16 cellular contexts compared by ENCODE assay signal in genomic region chr16:66416136-66416535, GRCh38. TPM values are rescaled to one million over a fixed set of nuclear protein-coding genes. Genes with fewer than 3 reads are reported as not detected.
DNase-seq lines count a peak whose midpoint lies in the region; ATAC-seq, FAIRE-seq and TF ChIP-seq lines count a peak whose summit lies in the region.
"Had no signal": no experiment of that assay in that cellular context is flagged by ENCODE, and none has a peak within 500 bp of the region (broad histone marks: within the 10 kb centered on the region; RNA-seq: fewer than 3 reads in every experiment).

No MANE protein-coding gene starts in this region.

- ATAC-seq in HG02623 (IDR thresholded peaks at IDR 0.05; ENCODE audit: unreplicated experiment) (no peak), omental fat pad (ENCODE audit: low FRiP score) (no peak)
- ATAC-seq: CD8-positive, alpha-beta T cell; Panc1 had no signal

- H3K56ac ChIP-seq in H1 (replicated peaks; ENCODE audit: insufficient read length, low read depth, low read length), result no peak overlapping the region

- H2BK12ac ChIP-seq in H1 (ENCODE audit: low read depth, low read length), result no peak overlapping the region
- no peak overlapping the region for H2BK12ac ChIP-seq in neuronal stem cell (ENCODE audit: low read length)

- H3K9me3 ChIP-seq in PC-9 (ENCODE audit: insufficient read depth, low read depth) (no peaks in the 10 kb centered on the region; the same call in 1 of the 2 replicates), H1 (ENCODE audit: insufficient read depth in 2 of 2, low read depth in 1 of 2, low read length in 1 of 2) (no peaks in the 10 kb centered on the region), neuronal stem cell (replicated peaks in 1 of 2; ENCODE audit: control insufficient read depth in 2 of 2, insufficient read depth in 1 of 2, low read depth in 1 of 2, low read length in 2 of 2) (peaks cover 0 to 13% of the 10 kb centered on the region in 2 donors)
- H3K9me3 ChIP-seq: BE2C had no signal

- POLR2A ChIA-PET in PC-9 (lab: Charles Lee; ENCODE audit: unreplicated experiment), result no interaction called here
- POLR2A ChIA-PET in H1 (lab: Charles Lee; ENCODE audit: partially characterized antibody), result no interaction called here

- TF ChIP-seq EP300 in H1 (IDR thresholded peaks at IDR 0.05; ENCODE audit: borderline replicate concordance in 1 of 2, low read depth in 2 of 2, low read length in 2 of 2), result no peak

- TF ChIP-seq RAD21 in H1 (IDR thresholded peaks at IDR 0.05 in 1 of 2, conservative IDR thresholded peaks at IDR 0.05 in 1 of 2; ENCODE audit: low read depth in 2 of 2, low read length in 2 of 2), result no peak

- intact Hi-C loops in PC-9 (cut with micrococcal nuclease; ENCODE audit: unreplicated experiment), result no loop called here

- WGBS in H1 (ENCODE audit: extremely low coverage in 1 of 2, insufficient coverage in 1 of 2, insufficient read length in 1 of 2, insufficient replicate concordance in 2 of 2, low coverage in 1 of 2, low lambda C conversion rate in 2 of 2, missing lambda C conversion rate in 1 of 2), 2 experiments, result 79% methylated on average over 1 of the region's 1 CpG; no CpG with 5 or more reads in 1 of the 2 experiments
- no CpG with 5 or more reads among the region's 1 CpG for WGBS in neuronal stem cell (ENCODE audit: extremely low coverage in 2 of 2, insufficient read length in 2 of 2, insufficient replicate concordance in 1 of 2), 2 donors

- no peaks in the 10 kb centered on the region for H3K9me2 ChIP-seq in PC-9 (ENCODE audit: insufficient read depth)

- H3K23ac ChIP-seq in H1 (ENCODE audit: insufficient read length) (no peak overlapping the region), neuronal stem cell (ENCODE audit: low read depth, low read length, poor library complexity) (no peak overlapping the region)

- TF ChIP-seq CTCF in PC-9 (conservative IDR thresholded peaks at IDR 0.05) (no peak), H1 (IDR thresholded peaks at IDR 0.05; ENCODE audit: control extremely low read depth in 1 of 3, insufficient read depth in 1 of 3, low read depth in 1 of 3, low read length in 3 of 3) (no peak), omental fat pad (IDR thresholded peaks at IDR 0.05) (no peak)

- peaks cover 19% of the 10 kb centered on the region for H3K4me1 ChIP-seq in PC-9 (replicated peaks; ENCODE audit: insufficient read depth)
- H3K4me1 ChIP-seq in H1 (replicated peaks in 1 of 4; ENCODE audit: control insufficient read depth in 3 of 4, insufficient read depth in 4 of 4, low read length in 3 of 4), result no peaks in the 10 kb centered on the region
- H3K4me1 ChIP-seq in neuronal stem cell (ENCODE audit: control insufficient read depth in 2 of 2, insufficient read depth in 1 of 2, low read depth in 1 of 2, low read length in 2 of 2), result no peaks in the 10 kb centered on the region
- H3K4me1 ChIP-seq: BE2C, HAP-1 had no signal

- DNase-seq in ELR (ENCODE audit: low read depth) (peak; percentile 70), PC-9 (peak in 1 of 2 experiments; percentile 44), H1 (ENCODE audit: low read depth in 1 of 2, low spot score in 2 of 2) (no peak), neuronal stem cell (ENCODE audit: low spot score) (no peak), omental fat pad (ENCODE audit: low spot score) (no peak), amniotic stem cell (lab: John Stamatoyannopoulos, UW) (no peak)
- DNase-seq: BE2C; CD8-positive, alpha-beta T cell; NCI-H1092 treated with DMSO at 0.1 percent for 48 hours; NCI-H1694; NCI-H748 treated with DMSO at 0.1 percent for 48 hours; SHP77 had no signal

- H3K14ac ChIP-seq in H1 (ENCODE audit: insufficient read length) (no peak overlapping the region), neuronal stem cell (ENCODE audit: low read length) (no peak overlapping the region)

- H3K4me2 ChIP-seq in PC-9 (no peak overlapping the region), H1 (ENCODE audit: insufficient read depth in 1 of 2, low read depth in 2 of 2, low read length in 2 of 2) (no peak overlapping the region), neuronal stem cell (ENCODE audit: insufficient read depth, low read length, poor library complexity, severe bottlenecking) (no peak overlapping the region)

- no peak for FAIRE-seq in H1 (lab: Jason Lieb, UNC)

- no peak overlapping the region for H3K4ac ChIP-seq in H1 (replicated peaks; ENCODE audit: insufficient read length, low read depth, low read length)
- no peak overlapping the region for H3K4ac ChIP-seq in neuronal stem cell (ENCODE audit: low read length)

- H3K27ac ChIP-seq in PC-9, result peak overlapping the region; percentile 71
- no peak overlapping the region for H3K27ac ChIP-seq in H1 (ENCODE audit: low read depth, low read length)
- no peak overlapping the region for H3K27ac ChIP-seq in neuronal stem cell (replicated peaks; ENCODE audit: low read length)

- H2BK15ac ChIP-seq in H1 (ENCODE audit: low read length) (peak overlapping the region; percentile 22; the same call in 1 of the 2 replicates), neuronal stem cell (ENCODE audit: low read length) (no peak overlapping the region)

- no peaks in the 10 kb centered on the region for H3K23me2 ChIP-seq in H1 (ENCODE audit: low read depth, low read length)

- no peak overlapping the region for H2BK5ac ChIP-seq in H1 (ENCODE audit: low read depth, low read length)
- no peak overlapping the region for H2BK5ac ChIP-seq in neuronal stem cell (ENCODE audit: low read length)

- no peak overlapping the region for H4K8ac ChIP-seq in H1 (ENCODE audit: extremely low read depth, insufficient read depth, low read length)
- no peak overlapping the region for H4K8ac ChIP-seq in neuronal stem cell (ENCODE audit: low read depth, low read length)

- CTCF ChIA-PET in PC-9 (lab: Charles Lee) (interaction anchor here (0.5 kb wide), 1 partner anchor 173 kb away, joined by 6 read pairs; no protein-coding TSS in a partner anchor), H1 (lab: Charles Lee; ENCODE audit: partially characterized antibody) (interaction anchor here (1.0 to 2.1 kb wide), 2 partner anchors 9 to 99 kb away, joined by 3 to 5 read pairs; no protein-coding TSS in a partner anchor)

- H3K79me1 ChIP-seq in H1 (ENCODE audit: low read depth, low read length) (no peaks in the 10 kb centered on the region), neuronal stem cell (ENCODE audit: low read depth, low read length) (no peaks in the 10 kb centered on the region)

- H3K4me3 ChIP-seq in PC-9 (no peak overlapping the region), H1 (ENCODE audit: extremely low read depth in 1 of 4, insufficient read depth in 2 of 4, low read depth in 3 of 4, low read length in 4 of 4) (no peak overlapping the region), neuronal stem cell (ENCODE audit: low read length in 2 of 2) (no peak overlapping the region)
- H3K4me3 ChIP-seq: HAP-1 had no signal

- H2AK5ac ChIP-seq in H1 (ENCODE audit: low read depth, low read length) (no peak overlapping the region), neuronal stem cell (ENCODE audit: low read depth, low read length) (no peak overlapping the region)

- TF ChIP-seq POLR2A in H1 (IDR thresholded peaks at IDR 0.05; ENCODE audit: control extremely low read depth in 1 of 2, low read depth in 2 of 2, low read length in 2 of 2), result no peak

- H3K18ac ChIP-seq in H1 (ENCODE audit: extremely low read depth, low read length) (no peak overlapping the region), neuronal stem cell (ENCODE audit: low read length) (peak overlapping the region; percentile 32)

- H3K79me2 ChIP-seq in PC-9 (ENCODE audit: low read depth) (no peaks in the 10 kb centered on the region), H1 (ENCODE audit: control insufficient read depth in 1 of 2, insufficient read depth in 2 of 2, low read length in 2 of 2) (no peaks in the 10 kb centered on the region)

- H2BK20ac ChIP-seq in H1 (ENCODE audit: low read length), result no peak overlapping the region

- H3F3A ChIP-seq in PC-9 (ENCODE audit: insufficient read depth, low read depth), result peaks cover 17% of the 10 kb centered on the region

- no peaks in the 10 kb centered on the region for H3K27me3 ChIP-seq in PC-9 (ENCODE audit: insufficient read depth, low read depth)
- H3K27me3 ChIP-seq in H1 (replicated peaks in 1 of 4; ENCODE audit: control insufficient read depth in 3 of 4, extremely low read depth in 1 of 4, insufficient read depth in 3 of 4, low read length in 3 of 4), result no peaks in the 10 kb centered on the region
- H3K27me3 ChIP-seq in neuronal stem cell (ENCODE audit: control insufficient read depth in 3 of 3, insufficient read depth in 3 of 3, low read depth in 1 of 3, low read length in 3 of 3), result peaks cover 0 to 13% (median 0%) of the 10 kb centered on the region in 3 experiments

- BruUV-seq in PC-9 (replicated peaks; lab: Mats Ljungman, UMichigan), result no TSS peak

- H4K20me1 ChIP-seq in PC-9 (ENCODE audit: insufficient read depth), result no peaks in the 10 kb centered on the region
- H4K20me1 ChIP-seq in H1 (replicated peaks in 1 of 2; ENCODE audit: control insufficient read depth in 1 of 2, insufficient read depth in 2 of 2, low read length in 2 of 2), result no peaks in the 10 kb centered on the region

- H4K91ac ChIP-seq in H1 (replicated peaks; ENCODE audit: insufficient read length, low read length) (no peak overlapping the region), neuronal stem cell (ENCODE audit: low read depth, low read length, poor library complexity) (no peak overlapping the region)

- H2BK120ac ChIP-seq in H1 (replicated peaks; ENCODE audit: low read depth, low read length) (no peak overlapping the region), neuronal stem cell (ENCODE audit: low read depth, low read length) (no peak overlapping the region)

- no peak overlapping the region for H3K9ac ChIP-seq in H1 (replicated peaks in 1 of 4; ENCODE audit: extremely low read depth in 1 of 4, low read depth in 3 of 4, low read length in 3 of 4)
- H3K9ac ChIP-seq in neuronal stem cell (ENCODE audit: low read depth, low read length, poor library complexity), result no peak overlapping the region

- H2AFZ ChIP-seq in PC-9 (no peak overlapping the region), H1 (ENCODE audit: low read length) (no peak overlapping the region), neuronal stem cell (ENCODE audit: low read length) (no peak overlapping the region)

- no peak overlapping the region for H4K5ac ChIP-seq in H1 (ENCODE audit: insufficient read length, low read depth, low read length)

- H3K36me3 ChIP-seq in PC-9 (ENCODE audit: low read depth) (peaks cover 2% of the 10 kb centered on the region), H1 (ENCODE audit: control insufficient read depth in 2 of 4, insufficient read depth in 4 of 4, low read length in 3 of 4) (no peaks in the 10 kb centered on the region), neuronal stem cell (replicated peaks in 1 of 2; ENCODE audit: control insufficient read depth in 2 of 2, insufficient read depth in 2 of 2, low read length in 2 of 2) (no peaks in the 10 kb centered on the region)
- H3K36me3 ChIP-seq: BE2C, HAP-1 had no signal

RNA-seq across cellular contexts. Expression of gene BEAN1, which starts 11.0 kb away (rescaled TPM):
- total RNA-seq in PC-9 (2021) (0.37 and 0.48 TPM in 2 replicates), omental fat pad (1 to 10 TPM in 2 of 4 donors, under 1 TPM in 1, not detected in 1; 0.94 to 2.2 (median 1.3) TPM)
- not detected in 2 replicates for total RNA-seq in H1 (2021; fragmentation: NEBNext Ultra II Directional; extraction: Animal tissue kit (Norgen Biotek cat#: 25700))
- polyA plus RNA-seq in H1 (2011; rRNA removed), result 0.05 and 0.08 TPM in 2 replicates
- 0.08 TPM for polyA plus RNA-seq in H1 (2011; cell fraction: cytosol; rRNA removed)
- polyA plus RNA-seq in H1 (2011; cell fraction: nucleus; rRNA removed), result 0.07 TPM
- 0.13 to 0.24 TPM (median 0.15 TPM) in 3 of 4 replicates, not detected in the other for polyA plus RNA-seq in H1 (2012, experiment 1 of 2)
- polyA plus RNA-seq in H1 (2012, experiment 2 of 2), result not detected
- polyA plus RNA-seq in H1 (2013, experiment 1 of 2), result 0.04 TPM
- 0.13 TPM for polyA plus RNA-seq in H1 (2013, experiment 2 of 2)
- not detected in 2 replicates for polyA minus RNA-seq in H1 (2011; rRNA and poly(A)+ RNA removed)
- polyA minus RNA-seq in H1 (2011; cell fraction: cytosol; rRNA and poly(A)+ RNA removed), result not detected
- polyA minus RNA-seq in H1 (2011; cell fraction: nucleus; rRNA and poly(A)+ RNA removed), result not detected
- polyA plus RNA-seq in neuronal stem cell (2013, experiment 1 of 2), result 1.4 TPM
- polyA plus RNA-seq in neuronal stem cell (2013, experiment 2 of 2), result 1.6 TPM
- total RNA-seq: CD8-positive, alpha-beta T cell; Daoy had no signal

RNA-seq across cellular contexts. Expression of gene CDH5, which starts 49.6 kb away (rescaled TPM):
- 2.4 and 3.6 TPM in 2 replicates for total RNA-seq in PC-9 (2021)
- 0.32 and 0.59 TPM in 2 replicates for total RNA-seq in H1 (2021; fragmentation: NEBNext Ultra II Directional; extraction: Animal tissue kit (Norgen Biotek cat#: 25700))
- polyA plus RNA-seq in H1 (2011; rRNA removed), result 0.20 and 0.32 TPM in 2 replicates
- polyA plus RNA-seq in H1 (2011; cell fraction: cytosol; rRNA removed), result 0.23 TPM
- polyA plus RNA-seq in H1 (2011; cell fraction: nucleus; rRNA removed), result 0.50 TPM
- 0.18 to 0.35 TPM (median 0.30 TPM) in 4 replicates for polyA plus RNA-seq in H1 (2012, experiment 1 of 2)
- polyA plus RNA-seq in H1 (2012, experiment 2 of 2), result 0.16 TPM
- 0.97 TPM for polyA plus RNA-seq in H1 (2013, experiment 1 of 2)
- polyA plus RNA-seq in H1 (2013, experiment 2 of 2), result 0.88 TPM
- polyA minus RNA-seq in H1 (2011; rRNA and poly(A)+ RNA removed), result 0.27 and 0.69 TPM in 2 replicates
- polyA minus RNA-seq in H1 (2011; cell fraction: cytosol; rRNA and poly(A)+ RNA removed), result not detected
- polyA minus RNA-seq in H1 (2011; cell fraction: nucleus; rRNA and poly(A)+ RNA removed), result not detected
- polyA plus RNA-seq in neuronal stem cell (2013, experiment 1 of 2), result 0.21 TPM
- polyA plus RNA-seq in neuronal stem cell (2013, experiment 2 of 2), result 0.25 TPM
- total RNA-seq in omental fat pad, result 100 to 1,000 TPM in 1 of 4 donors, 10 to 100 TPM in 3; 31.8 to 237 (median 95.8) TPM
- total RNA-seq: CD8-positive, alpha-beta T cell had no signal
